8 cellular contexts compared by ENCODE assay signal in the genomic region with DNA sequence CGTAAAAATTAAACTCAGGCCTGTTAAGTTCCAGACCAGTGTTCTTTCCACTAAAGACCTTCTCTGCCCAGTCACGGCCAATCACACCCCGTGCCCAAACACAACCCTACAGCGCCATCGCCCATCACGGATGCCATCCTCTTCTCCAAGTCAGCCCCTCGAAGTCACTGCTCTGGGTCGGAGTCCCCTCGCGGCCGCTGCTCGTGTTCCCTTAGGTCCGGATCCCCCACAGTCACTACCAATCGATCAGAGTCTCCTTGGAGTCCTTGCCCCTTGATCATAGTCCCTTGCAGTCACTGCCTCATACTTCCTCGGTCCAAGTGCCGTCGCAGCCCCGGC. TPM values are rescaled to one million over a fixed set of nuclear protein-coding genes. Genes with fewer than 3 reads are reported as not detected.
DNase-seq lines count a peak whose midpoint lies in the region; ATAC-seq and TF ChIP-seq lines count a peak whose summit lies in the region.

No MANE protein-coding gene starts in this region.

- H3K4me3 ChIP-seq in GM23338 = peak overlapping the region; percentile 92
- H3K4me3 ChIP-seq in brain microvascular endothelial cell (ENCODE audit: low read depth, low read length) = peak overlapping the region; percentile 100

- H3K9me2 ChIP-seq in GM23338 (ENCODE audit: insufficient read depth) = no peaks in the 10 kb centered on the region

- TF ChIP-seq CTCF in GM23338 (conservative IDR thresholded peaks at IDR 0.05; ENCODE audit: low read depth in 2 of 2) (no peak), brain microvascular endothelial cell (IDR thresholded peaks at IDR 0.05; ENCODE audit: low read depth, low read length, missing control alignments) (no peak)

- H3K36me3 ChIP-seq in GM23338 (ENCODE audit: insufficient read depth) (no peaks in the 10 kb centered on the region), brain microvascular endothelial cell (replicated peaks) (no peaks in the 10 kb centered on the region)

- H3K27ac ChIP-seq in GM23338 (ENCODE audit: low read depth) = peak overlapping the region; percentile 83
- peak overlapping the region; percentile 91 for H3K27ac ChIP-seq in brain microvascular endothelial cell
- H3K27ac ChIP-seq in layer of hippocampus (ENCODE audit: low read depth, low read length) = peak overlapping the region; percentile 79

- H3K4me3 Mint-ChIP-seq in GM23338 = peak overlapping the region; percentile 100

- in situ Hi-C loops in brain microvascular endothelial cell (cut with HindIII; ENCODE audit: low pct_ligation_motif_present, low sequenced_read_pairs) = no loop called here

- H3K27me3 Mint-ChIP-seq in GM23338 (ENCODE audit: insufficient read depth, low read depth, poor library complexity) = peaks cover 10% of the 10 kb centered on the region

- peak overlapping the region; percentile 92 for H3K4me2 ChIP-seq in GM23338

- no peaks in the 10 kb centered on the region for H3K27me3 ChIP-seq in GM23338 (ENCODE audit: insufficient read depth)
- H3K27me3 ChIP-seq in brain microvascular endothelial cell (replicated peaks) = no peaks in the 10 kb centered on the region
- H3K27me3 ChIP-seq in layer of hippocampus (ENCODE audit: control insufficient read depth, insufficient read depth, low read length) = no peaks in the 10 kb centered on the region

- H3K27ac Mint-ChIP-seq in GM23338 = peak overlapping the region; percentile 99

- H3F3A ChIP-seq in GM23338 (replicated peaks; ENCODE audit: low read depth) = peaks cover 4% of the 10 kb centered on the region; the same call in 1 of the 2 replicates

- DNase-seq in COR-L47 (lab: John Stamatoyannopoulos, UW) (peak; percentile 25), GM23338 (ENCODE audit: low spot score) (peak; percentile 45), OCI-M1 (lab: John Stamatoyannopoulos, UW) (peak; percentile 58), brain microvascular endothelial cell (no peak), NCI-H1930 (lab: John Stamatoyannopoulos, UW) (no peak)
- peak; percentile 19 for DNase-seq in stimulated activated CD4-positive, alpha-beta T cell treated with anti-CD3 and anti-CD28 coated beads, Interleukin-4, amount 100 ng/mL, for 1 hour

- H2AFZ ChIP-seq in GM23338 = peak overlapping the region; percentile 96

- H3K79me2 ChIP-seq in GM23338 (replicated peaks; ENCODE audit: insufficient read depth) = peaks cover 49% of the 10 kb centered on the region

- no peaks in the 10 kb centered on the region for H3K36me3 Mint-ChIP-seq in GM23338 (ENCODE audit: low read depth)

- peaks cover 24% of the 10 kb centered on the region for H3K4me1 Mint-ChIP-seq in GM23338

- H3K4me1 ChIP-seq in GM23338 (ENCODE audit: insufficient read depth) = peaks cover 10% of the 10 kb centered on the region

- ATAC-seq in GM23338 (peak; percentile 15), HG03139 (IDR thresholded peaks at IDR 0.05; ENCODE audit: unreplicated experiment) (no peak)

- no peaks in the 10 kb centered on the region for H3K9me3 Mint-ChIP-seq in GM23338

- no peaks in the 10 kb centered on the region for H4K20me1 ChIP-seq in GM23338 (replicated peaks; ENCODE audit: insufficient read depth)

TF ChIP-seq in GM23338, 12 proteins besides CTCF, POLR2A, EP300 and RAD21 (continues in another document):
- no peak for TF ChIP-seq ZNF114 (CRISPR knock-in tag; IDR thresholded peaks at IDR 0.05)
- TF ChIP-seq, protein P1, sequence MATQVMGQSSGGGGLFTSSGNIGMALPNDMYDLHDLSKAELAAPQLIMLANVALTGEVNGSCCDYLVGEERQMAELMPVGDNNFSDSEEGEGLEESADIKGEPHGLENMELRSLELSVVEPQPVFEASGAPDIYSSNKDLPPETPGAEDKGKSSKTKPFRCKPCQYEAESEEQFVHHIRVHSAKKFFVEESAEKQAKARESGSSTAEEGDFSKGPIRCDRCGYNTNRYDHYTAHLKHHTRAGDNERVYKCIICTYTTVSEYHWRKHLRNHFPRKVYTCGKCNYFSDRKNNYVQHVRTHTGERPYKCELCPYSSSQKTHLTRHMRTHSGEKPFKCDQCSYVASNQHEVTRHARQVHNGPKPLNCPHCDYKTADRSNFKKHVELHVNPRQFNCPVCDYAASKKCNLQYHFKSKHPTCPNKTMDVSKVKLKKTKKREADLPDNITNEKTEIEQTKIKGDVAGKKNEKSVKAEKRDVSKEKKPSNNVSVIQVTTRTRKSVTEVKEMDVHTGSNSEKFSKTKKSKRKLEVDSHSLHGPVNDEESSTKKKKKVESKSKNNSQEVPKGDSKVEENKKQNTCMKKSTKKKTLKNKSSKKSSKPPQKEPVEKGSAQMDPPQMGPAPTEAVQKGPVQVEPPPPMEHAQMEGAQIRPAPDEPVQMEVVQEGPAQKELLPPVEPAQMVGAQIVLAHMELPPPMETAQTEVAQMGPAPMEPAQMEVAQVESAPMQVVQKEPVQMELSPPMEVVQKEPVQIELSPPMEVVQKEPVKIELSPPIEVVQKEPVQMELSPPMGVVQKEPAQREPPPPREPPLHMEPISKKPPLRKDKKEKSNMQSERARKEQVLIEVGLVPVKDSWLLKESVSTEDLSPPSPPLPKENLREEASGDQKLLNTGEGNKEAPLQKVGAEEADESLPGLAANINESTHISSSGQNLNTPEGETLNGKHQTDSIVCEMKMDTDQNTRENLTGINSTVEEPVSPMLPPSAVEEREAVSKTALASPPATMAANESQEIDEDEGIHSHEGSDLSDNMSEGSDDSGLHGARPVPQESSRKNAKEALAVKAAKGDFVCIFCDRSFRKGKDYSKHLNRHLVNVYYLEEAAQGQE (IDR thresholded peaks at IDR 0.05; ENCODE audit: unreplicated experiment) = no peak
- TF ChIP-seq NANOG (IDR thresholded peaks at IDR 0.05; ENCODE audit: borderline replicate concordance) = no peak
- TF ChIP-seq, protein P2, sequence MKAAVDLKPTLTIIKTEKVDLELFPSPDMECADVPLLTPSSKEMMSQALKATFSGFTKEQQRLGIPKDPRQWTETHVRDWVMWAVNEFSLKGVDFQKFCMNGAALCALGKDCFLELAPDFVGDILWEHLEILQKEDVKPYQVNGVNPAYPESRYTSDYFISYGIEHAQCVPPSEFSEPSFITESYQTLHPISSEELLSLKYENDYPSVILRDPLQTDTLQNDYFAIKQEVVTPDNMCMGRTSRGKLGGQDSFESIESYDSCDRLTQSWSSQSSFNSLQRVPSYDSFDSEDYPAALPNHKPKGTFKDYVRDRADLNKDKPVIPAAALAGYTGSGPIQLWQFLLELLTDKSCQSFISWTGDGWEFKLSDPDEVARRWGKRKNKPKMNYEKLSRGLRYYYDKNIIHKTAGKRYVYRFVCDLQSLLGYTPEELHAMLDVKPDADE (IDR thresholded peaks at IDR 0.05) = no peak
- no peak for TF ChIP-seq EZH2 (IDR thresholded peaks at IDR 0.05; ENCODE audit: low read depth, unreplicated experiment)
- no peak for TF ChIP-seq STAT1 (IDR thresholded peaks at IDR 0.05; ENCODE audit: unreplicated experiment)
- TF ChIP-seq CREB1 (CRISPR knock-in tag; IDR thresholded peaks at IDR 0.05; ENCODE audit: low read depth) = no peak
- TF ChIP-seq POLR2AphosphoS5 (IDR thresholded peaks at IDR 0.05; ENCODE audit: low read depth) = no peak

RNA-seq across cellular contexts. Expression of a gene that starts 0.5 kb away (rescaled TPM):
- 27.0 and 35.8 TPM in 2 replicates for total RNA-seq in GM23338 (2014; rRNA removed; shearing (Covaris generic))
- 11.3 and 11.6 TPM in 2 replicates for polyA plus RNA-seq in GM23338 (2016; fragmentation: Nextera tagmentation; extraction: Ambion mirVana)

RNA-seq across cellular contexts. Expression of a gene that starts 31.0 kb away (rescaled TPM):
- total RNA-seq in GM23338 (2014; rRNA removed; shearing (Covaris generic)) = 7.7 and 11.3 TPM in 2 replicates
- polyA plus RNA-seq in GM23338 (2016; fragmentation: Nextera tagmentation; extraction: Ambion mirVana) = 36.7 and 42.7 TPM in 2 replicates

RNA-seq across cellular contexts. Expression of a gene that starts 51.2 kb away (rescaled TPM):
- not detected in 2 replicates for total RNA-seq in GM23338 (2014; rRNA removed; shearing (Covaris generic))
- polyA plus RNA-seq in GM23338 (2016; fragmentation: Nextera tagmentation; extraction: Ambion mirVana) = 0.16 TPM in 1 of 2 replicates, not detected in the other

Comparison
In these comparisons a context has a peak if more than half of its experiments do, and no peak if none do; other contexts are left out.
1. DNase-seq: peak in COR-L47 (single experiment), GM23338 (single experiment), OCI-M1 (single experiment) and stimulated activated CD4-positive, alpha-beta T cell treated with anti-CD3 and anti-CD28 coated beads, Interleukin-4, amount 100 ng/mL, for 1 hour (single experiment); none in brain microvascular endothelial cell (single experiment) and NCI-H1930 (0 of 2).
2. Peak in every context shown above with its lines, with median percentiles within 50 percentile points of each other: H3K27ac ChIP-seq.